22 cellular contexts compared by ENCODE assay signal in genomic region chr5:150519978-150520377, GRCh38. TPM values are rescaled to one million over a fixed set of nuclear protein-coding genes. Genes with fewer than 3 reads are reported as not detected.
DNase-seq lines count a peak whose midpoint lies in the region; ATAC-seq and TF ChIP-seq lines count a peak whose summit lies in the region.
"Had no signal": no experiment of that assay in that cellular context is flagged by ENCODE, and none has a peak within 500 bp of the region (broad histone marks: within the 10 kb centered on the region; RNA-seq: fewer than 3 reads in every experiment).

No MANE protein-coding gene starts in this region.

- H3K27me3 Mint-ChIP-seq in chondrocyte (ENCODE audit: low read depth) (no peaks in the 10 kb centered on the region), neural crest cell (ENCODE audit: low read depth) (no peaks in the 10 kb centered on the region)
- H3K27me3 Mint-ChIP-seq in activated naive CD4-positive, alpha-beta T cell treated with anti-CD3 and anti-CD28 coated beads, Interleukin-2, amount 10 ng/mL, durations not matched to agents 7 days and 5 days, result no peaks in the 10 kb centered on the region
- H3K27me3 Mint-ChIP-seq: activated CD4-positive, alpha-beta T cell treated with anti-CD3 and anti-CD28 coated beads, Interleukin-2, amount 10 ng/mL, durations not matched to agents 7 days and 5 days; activated CD8-positive, alpha-beta memory T cell treated with anti-CD3 and anti-CD28 coated beads, Interleukin-2, amount 10 ng/mL, durations not matched to agents 7 days and 5 days; stimulated activated naive CD8-positive, alpha-beta T cell treated with anti-CD3 and anti-CD28 coated beads, Interleukin-15, amount 100 ng/mL, for 72 hours; T-helper 17 cell had no signal

- H3K27ac ChIP-seq in right cardiac atrium (ENCODE audit: low read length) (peak overlapping the region; percentile 1), heart right ventricle (peak overlapping the region in 5 of 10 donors; percentile 5 to 87 (median 14)), gastrocnemius medialis (peak overlapping the region in 1 of 4 donors; percentile 36)
- H3K27ac ChIP-seq: C4-2B, neutrophil had no signal

- CTCF ChIA-PET in activated naive CD4-positive, alpha-beta T cell treated with anti-CD3 and anti-CD28 coated beads, Interleukin-2, amount 10 ng/mL, durations not matched to agents 7 days and 5 days (lab: Charles Lee), result no interaction called here

- H3K36me3 Mint-ChIP-seq in chondrocyte (ENCODE audit: low read depth), result peaks cover 14% of the 10 kb centered on the region
- H3K36me3 Mint-ChIP-seq in neural crest cell (ENCODE audit: low read depth), result peaks cover 3% of the 10 kb centered on the region
- no peaks in the 10 kb centered on the region for H3K36me3 Mint-ChIP-seq in activated naive CD4-positive, alpha-beta T cell treated with anti-CD3 and anti-CD28 coated beads, Interleukin-2, amount 10 ng/mL, durations not matched to agents 7 days and 5 days
- H3K36me3 Mint-ChIP-seq: activated CD8-positive, alpha-beta memory T cell treated with anti-CD3 and anti-CD28 coated beads, Interleukin-2, amount 10 ng/mL, durations not matched to agents 7 days and 5 days; activated naive CD4-positive, alpha-beta T cell treated with anti-CD3 and anti-CD28 coated beads, Interleukin-2, amount 50 U/mL, for 72 hours had no signal

- no peak for TF ChIP-seq CTCF in heart right ventricle (IDR thresholded peaks at IDR 0.05)
- TF ChIP-seq CTCF in chondrocyte (IDR thresholded peaks at IDR 0.05), result no peak
- no peak for TF ChIP-seq CTCF in neural crest cell (conservative IDR thresholded peaks at IDR 0.05)
- TF ChIP-seq CTCF in gastrocnemius medialis (IDR thresholded peaks at IDR 0.05 in 4 of 5, conservative IDR thresholded peaks at IDR 0.05 in 1 of 5), result no peak

- H3K4me3 ChIP-seq in right cardiac atrium (ENCODE audit: low read length), result no peak overlapping the region
- H3K4me3 ChIP-seq in heart right ventricle, result no peak overlapping the region
- H3K4me3 ChIP-seq in gastrocnemius medialis, result no peak overlapping the region
- H3K4me3 ChIP-seq: esophagus muscularis mucosa, upper lobe of right lung had no signal

- intact Hi-C loops in right cardiac atrium (cut with DNase I), result loop anchor here (5.0 kb wide), 2 partner anchors 33 to 58 kb away; no protein-coding TSS in a partner anchor
- intact Hi-C loops in heart right ventricle (cut with DNase I), result loop anchor here in 7 of 10 donors (5.0 to 10.0 kb wide), 3 partner anchors 33 to 63 kb away; no protein-coding TSS in a partner anchor
- intact Hi-C loops in gastrocnemius medialis (cut with DNase I; ENCODE audit: low total_unique reads), result no loop called here

- no peaks in the 10 kb centered on the region for H3K9me3 Mint-ChIP-seq in chondrocyte (ENCODE audit: low read depth)
- no peaks in the 10 kb centered on the region for H3K9me3 Mint-ChIP-seq in neural crest cell
- no peaks in the 10 kb centered on the region for H3K9me3 Mint-ChIP-seq in activated naive CD4-positive, alpha-beta T cell treated with anti-CD3 and anti-CD28 coated beads, Interleukin-2, amount 10 ng/mL, durations not matched to agents 7 days and 5 days
- H3K9me3 Mint-ChIP-seq: activated CD4-positive, alpha-beta T cell treated with anti-CD3 and anti-CD28 coated beads, Interleukin-2, amount 10 ng/mL, durations not matched to agents 7 days and 5 days; activated naive CD4-positive, alpha-beta T cell treated with anti-CD3 and anti-CD28 coated beads, Interleukin-2, amount 50 U/mL, for 72 hours; activated T-helper 1 cell treated with anti-CD3 and anti-CD28 coated beads, Interleukin-12 subunit alpha, Interleukin-12 subunit beta, Interleukin-2, Interleukin-4 antibody, amounts not matched to agents 30 ng/mL and 10 ng/mL and 1 ng/mL, durations not matched to agents 14 hours and 24 hours and 36 hours; stimulated activated naive CD8-positive, alpha-beta T cell treated with anti-CD3 and anti-CD28 coated beads, Interleukin-15, amount 100 ng/mL, for 72 hours had no signal

- ATAC-seq in right cardiac atrium, result no peak
- no peak for ATAC-seq in heart right ventricle
- no peak for ATAC-seq in gastrocnemius medialis
- ATAC-seq in GM18505 (IDR thresholded peaks at IDR 0.05; ENCODE audit: unreplicated experiment), result no peak
- ATAC-seq: activated CD8-positive, alpha-beta memory T cell treated with anti-CD3 and anti-CD28 coated beads, Interleukin-2, amount 10 ng/mL, durations not matched to agents 7 days and 5 days; activated naive CD4-positive, alpha-beta T cell treated with anti-CD3 and anti-CD28 coated beads, Interleukin-2, amount 50 U/mL, for 72 hours; T-helper 17 cell; upper lobe of right lung had no signal

- TF ChIP-seq POLR2A in gastrocnemius medialis (IDR thresholded peaks at IDR 0.05) (no peak), GM18505 (IDR thresholded peaks at IDR 0.05; ENCODE audit: borderline replicate concordance, extremely low read depth, insufficient read depth, insufficient read length) (no peak)

- H3K27ac Mint-ChIP-seq in chondrocyte (ENCODE audit: unreplicated experiment) (peak overlapping the region; percentile 74), neural crest cell (ENCODE audit: unreplicated experiment) (peak overlapping the region; percentile 93)
- H3K27ac Mint-ChIP-seq in activated naive CD4-positive, alpha-beta T cell treated with anti-CD3 and anti-CD28 coated beads, Interleukin-2, amount 10 ng/mL, durations not matched to agents 7 days and 5 days, result no peak overlapping the region
- H3K27ac Mint-ChIP-seq: activated CD4-positive, alpha-beta T cell treated with anti-CD3 and anti-CD28 coated beads, Interleukin-2, amount 10 ng/mL, durations not matched to agents 7 days and 5 days; activated CD8-positive, alpha-beta memory T cell treated with anti-CD3 and anti-CD28 coated beads, Interleukin-2, amount 10 ng/mL, durations not matched to agents 7 days and 5 days; activated naive CD4-positive, alpha-beta T cell treated with anti-CD3 and anti-CD28 coated beads, Interleukin-2, amount 50 U/mL, for 72 hours; activated T-helper 1 cell treated with anti-CD3 and anti-CD28 coated beads, Interleukin-12 subunit alpha, Interleukin-12 subunit beta, Interleukin-2, Interleukin-4 antibody, amounts not matched to agents 30 ng/mL and 10 ng/mL and 1 ng/mL, durations not matched to agents 14 hours and 24 hours and 36 hours; stimulated activated naive CD8-positive, alpha-beta T cell treated with anti-CD3 and anti-CD28 coated beads, Interleukin-15, amount 100 ng/mL, for 72 hours; T-helper 17 cell had no signal

- H3K4me1 Mint-ChIP-seq in chondrocyte (ENCODE audit: low read depth), result peaks cover 80% of the 10 kb centered on the region
- peaks cover 49% of the 10 kb centered on the region for H3K4me1 Mint-ChIP-seq in neural crest cell
- no peaks in the 10 kb centered on the region for H3K4me1 Mint-ChIP-seq in activated naive CD4-positive, alpha-beta T cell treated with anti-CD3 and anti-CD28 coated beads, Interleukin-2, amount 10 ng/mL, durations not matched to agents 7 days and 5 days
- H3K4me1 Mint-ChIP-seq: activated CD4-positive, alpha-beta T cell treated with anti-CD3 and anti-CD28 coated beads, Interleukin-2, amount 10 ng/mL, durations not matched to agents 7 days and 5 days; activated CD8-positive, alpha-beta memory T cell treated with anti-CD3 and anti-CD28 coated beads, Interleukin-2, amount 10 ng/mL, durations not matched to agents 7 days and 5 days; stimulated activated naive CD8-positive, alpha-beta T cell treated with anti-CD3 and anti-CD28 coated beads, Interleukin-15, amount 100 ng/mL, for 72 hours; T-helper 17 cell had no signal

- H3K27me3 ChIP-seq in right cardiac atrium (ENCODE audit: control insufficient read depth, insufficient read depth) (no peaks in the 10 kb centered on the region), heart right ventricle (no peaks in the 10 kb centered on the region), gastrocnemius medialis (no peaks in the 10 kb centered on the region)
- H3K27me3 ChIP-seq: esophagus muscularis mucosa, neutrophil, upper lobe of right lung had no signal

- WGBS in right cardiac atrium, result 88% methylated on average over 4 of the region's 4 CpGs
- 90 to 92% methylated on average over 4 of the region's 4 CpGs for WGBS in heart right ventricle, 2 donors

- DNase-seq in right cardiac atrium, result no peak
- DNase-seq in heart right ventricle, result no peak
- no peak for DNase-seq in chondrocyte (ENCODE audit: low spot score)
- no peak for DNase-seq in neural crest cell (ENCODE audit: low read depth, low spot score)
- no peak for DNase-seq in gastrocnemius medialis
- no peak for DNase-seq in activated naive CD4-positive, alpha-beta T cell treated with anti-CD3 and anti-CD28 coated beads, Interleukin-2, amount 10 ng/mL, durations not matched to agents 7 days and 5 days
- DNase-seq: activated CD4-positive, alpha-beta T cell treated with anti-CD3 and anti-CD28 coated beads, Interleukin-2, amount 10 ng/mL, durations not matched to agents 7 days and 5 days; activated CD8-positive, alpha-beta memory T cell treated with anti-CD3 and anti-CD28 coated beads, Interleukin-2, amount 10 ng/mL, durations not matched to agents 7 days and 5 days; effector memory CD4-positive, alpha-beta T cell; HCEC 1CT; KG1; NCI-H1694; stimulated activated CD4-positive, alpha-beta T cell treated with anti-CD3 and anti-CD28 coated beads, Interleukin-4, amount 100 ng/mL, for 4 hours; stimulated activated naive CD8-positive, alpha-beta T cell treated with anti-CD3 and anti-CD28 coated beads, Interleukin-15, amount 100 ng/mL, for 72 hours; T-helper 17 cell; upper lobe of right lung had no signal

- peaks cover 0 to 48% (median 8%) of the 10 kb centered on the region in 9 donors for H3K36me3 ChIP-seq in heart right ventricle
- H3K36me3 ChIP-seq in gastrocnemius medialis, result peaks cover 0 to 11% of the 10 kb centered on the region in 2 donors

- H3K9me3 ChIP-seq in right cardiac atrium (ENCODE audit: control insufficient read depth, low read length) (no peaks in the 10 kb centered on the region), heart right ventricle (no peaks in the 10 kb centered on the region), gastrocnemius medialis (no peaks in the 10 kb centered on the region)
- H3K9me3 ChIP-seq: esophagus muscularis mucosa, neutrophil, upper lobe of right lung had no signal

- in situ Hi-C loops in gastrocnemius medialis (cut with MboI; ENCODE audit: low sequenced_read_pairs in 4 of 4), result loop anchor here in 1 of 4 donors (10.0 kb wide), 1 partner anchor 55 kb away; no protein-coding TSS in a partner anchor

- peaks cover 44% of the 10 kb centered on the region for H3K4me1 ChIP-seq in right cardiac atrium (ENCODE audit: control insufficient read depth, insufficient read depth, low read length)
- peaks cover 45 to 97% (median 92%) of the 10 kb centered on the region in 9 donors for H3K4me1 ChIP-seq in heart right ventricle
- H3K4me1 ChIP-seq in gastrocnemius medialis, result peaks cover 50 to 59% of the 10 kb centered on the region in 2 donors

- no peak overlapping the region for H3K4me3 Mint-ChIP-seq in chondrocyte (ENCODE audit: unreplicated experiment)
- no peak overlapping the region for H3K4me3 Mint-ChIP-seq in neural crest cell
- H3K4me3 Mint-ChIP-seq in activated naive CD4-positive, alpha-beta T cell treated with anti-CD3 and anti-CD28 coated beads, Interleukin-2, amount 10 ng/mL, durations not matched to agents 7 days and 5 days, result no peak overlapping the region
- H3K4me3 Mint-ChIP-seq: activated CD4-positive, alpha-beta T cell treated with anti-CD3 and anti-CD28 coated beads, Interleukin-2, amount 10 ng/mL, durations not matched to agents 7 days and 5 days; activated CD8-positive, alpha-beta memory T cell treated with anti-CD3 and anti-CD28 coated beads, Interleukin-2, amount 10 ng/mL, durations not matched to agents 7 days and 5 days; activated T-helper 1 cell treated with anti-CD3 and anti-CD28 coated beads, Interleukin-12 subunit alpha, Interleukin-12 subunit beta, Interleukin-2, Interleukin-4 antibody, amounts not matched to agents 30 ng/mL and 10 ng/mL and 1 ng/mL, durations not matched to agents 14 hours and 24 hours and 36 hours; stimulated activated naive CD8-positive, alpha-beta T cell treated with anti-CD3 and anti-CD28 coated beads, Interleukin-15, amount 100 ng/mL, for 72 hours; T-helper 17 cell had no signal

RNA-seq across cellular contexts. Expression of gene NDST1, which starts 12.0 kb away (rescaled TPM):
- total RNA-seq in right cardiac atrium, result 10 to 100 TPM; 53.1 to 67.8 (median 58.7) TPM
- polyA plus RNA-seq in right cardiac atrium, result 45.9 TPM
- 10 to 100 TPM; 50.3 to 86.1 (median 61.5) TPM for total RNA-seq in heart right ventricle
- polyA plus RNA-seq in heart right ventricle, result 10 to 100 TPM; 14.8 to 15.9 TPM
- total RNA-seq in chondrocyte, result 223 to 229 TPM (median 228 TPM) in 3 replicates
- total RNA-seq in neural crest cell, result 108 and 112 TPM in 2 replicates
- 10 to 100 TPM; 36.1 to 70.5 (median 50.5) TPM for total RNA-seq in gastrocnemius medialis
